In genomic region chr14:61244051-61244450, GRCh38 we compare ENCODE assay signal across 21 cellular contexts.
"Had no signal": no experiment of that assay in that cellular context is flagged by ENCODE, and none has a peak within 500 bp of the region (broad histone marks: within the 10 kb centered on the region; RNA-seq: fewer than 3 reads in every experiment).

No MANE protein-coding gene starts in this region.

- H3K4me3 ChIP-seq: breast epithelium, colonic mucosa, dorsolateral prefrontal cortex, esophagus muscularis mucosa, gastrocnemius medialis, left lung, lung, testis, vagina had no signal

- DNase-seq: activated T-cell treated with anti-CD3 and anti-CD28 coated beads, Interleukin-2, amount 50 U/mL, for 1 hour; aorta; colonic mucosa; dorsolateral prefrontal cortex; effector memory CD8-positive, alpha-beta T cell; gastrocnemius medialis; hippocampal formation; kidney glomerular epithelial cell; left lung; naive thymus-derived CD4-positive, alpha-beta T cell; stimulated activated CD4-positive, alpha-beta T cell treated with anti-CD3 and anti-CD28 coated beads, Interleukin-2, amount 100 ng/mL, for 48 hours; stimulated activated naive CD4-positive, alpha-beta T cell; testis; trophoblast cell had no signal

- ATAC-seq: activated naive CD4-positive, alpha-beta T cell treated with anti-CD3 and anti-CD28 coated beads, Interleukin-2, amount 50 U/mL, for 72 hours; effector memory CD8-positive, alpha-beta T cell; gastrocnemius medialis; left lung; naive thymus-derived CD4-positive, alpha-beta T cell; sciatic nerve; WTC11 had no signal

- H3K4me1 ChIP-seq: breast epithelium, colonic mucosa, esophagus muscularis mucosa, gastrocnemius medialis, left lung, testis, vagina had no signal

- H3K9me3 ChIP-seq: colonic mucosa, testis had no signal

- H3K27ac ChIP-seq: breast epithelium, colonic mucosa, dorsolateral prefrontal cortex, esophagus muscularis mucosa, gastrocnemius medialis, left lung, testis, vagina had no signal

- H3K36me3 ChIP-seq: breast epithelium, colonic mucosa, esophagus muscularis mucosa, gastrocnemius medialis, left lung, vagina had no signal

- H3K27me3 ChIP-seq: breast epithelium, colonic mucosa, esophagus muscularis mucosa, gastrocnemius medialis, testis, vagina had no signal
